In the genomic region with DNA sequence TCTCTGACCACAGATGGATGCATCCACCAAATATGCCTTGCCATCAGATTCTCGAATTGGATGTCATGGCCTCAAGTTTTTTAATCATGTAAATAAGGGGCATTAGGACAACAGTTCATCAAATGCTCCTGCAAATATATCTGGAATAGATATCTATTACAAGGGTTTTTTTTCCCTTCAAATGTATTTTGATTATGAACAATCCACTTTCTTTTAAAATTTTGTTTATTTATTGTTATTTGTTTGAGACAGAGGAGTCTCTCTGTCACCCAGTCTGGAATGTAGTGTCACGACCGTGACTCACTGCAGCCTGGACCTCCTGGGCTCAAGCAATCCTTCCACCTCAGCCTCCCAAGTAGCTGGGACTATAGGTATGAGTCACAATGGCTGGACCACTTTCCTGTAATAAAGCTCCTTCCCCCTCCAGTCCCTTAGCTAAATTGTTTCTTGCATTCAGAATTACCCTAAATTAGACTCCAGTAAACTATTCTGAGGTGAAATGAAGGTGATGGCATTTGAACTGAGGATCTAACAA, we compare ENCODE assay signal across 20 cellular contexts.
DNase-seq lines count a peak whose midpoint lies in the region; ATAC-seq, FAIRE-seq and TF ChIP-seq lines count a peak whose summit lies in the region.
"Had no signal": no experiment of that assay in that cellular context is flagged by ENCODE, and none has a peak within 500 bp of the region (broad histone marks: within the 10 kb centered on the region; RNA-seq: fewer than 3 reads in every experiment).

No MANE protein-coding gene starts in this region.

- no peaks in the 10 kb centered on the region for H3K36me3 Mint-ChIP-seq in Calu3 (ENCODE audit: insufficient read depth, unreplicated experiment)
- H3K36me3 Mint-ChIP-seq in astrocyte (ENCODE audit: low read depth, unreplicated experiment) = no peaks in the 10 kb centered on the region
- no peaks in the 10 kb centered on the region for H3K36me3 Mint-ChIP-seq in nephron progenitor cell (ENCODE audit: low read depth)
- H3K36me3 Mint-ChIP-seq in T-cell = no peaks in the 10 kb centered on the region
- no peaks in the 10 kb centered on the region for H3K36me3 Mint-ChIP-seq in stimulated activated memory B cell treated with anti-CD40 and anti-IgM and Interleukin-4, amounts not matched to agents 10 μg/mL and 1 μg/mL and 100 μg/mL, for 72 hours
- H3K36me3 Mint-ChIP-seq: activated naive CD4-positive, alpha-beta T cell treated with anti-CD3 and anti-CD28 coated beads, Interleukin-2, amount 50 U/mL, for 72 hours; brain; CD8-positive, alpha-beta T cell had no signal

- no peaks in the 10 kb centered on the region for H3K79me2 ChIP-seq in astrocyte (ENCODE audit: insufficient read depth, low read length)

- H3K27me3 Mint-ChIP-seq in Calu3 (ENCODE audit: unreplicated experiment) (no peaks in the 10 kb centered on the region), astrocyte (ENCODE audit: low read depth, unreplicated experiment) (no peaks in the 10 kb centered on the region), nephron progenitor cell (ENCODE audit: low read depth, poor library complexity) (no peaks in the 10 kb centered on the region), T-cell (no peaks in the 10 kb centered on the region)
- H3K27me3 Mint-ChIP-seq in stimulated activated memory B cell treated with anti-CD40 and anti-IgM and Interleukin-4, amounts not matched to agents 10 μg/mL and 1 μg/mL and 100 μg/mL, for 72 hours = no peaks in the 10 kb centered on the region
- H3K27me3 Mint-ChIP-seq: brain; dendritic cell treated with granulocyte-macrophage colony-stimulating factor and Interleukin-4, amounts not matched to agents 40 ng/mL and 50 ng/mL, for 4 days; stimulated activated naive CD8-positive, alpha-beta T cell treated with anti-CD3 and anti-CD28 coated beads, Interleukin-15, Interleukin-2, amounts not matched to agents 100 ng/mL and 50 ng/mL, for 24 hours had no signal

- no peak for TF ChIP-seq CTCF in Calu3 (IDR thresholded peaks at IDR 0.05; ENCODE audit: unreplicated experiment)
- TF ChIP-seq CTCF in astrocyte (IDR thresholded peaks at IDR 0.05; ENCODE audit: insufficient read depth, low read depth, low read length) = no peak
- no peak for TF ChIP-seq CTCF in nephron progenitor cell (IDR thresholded peaks at IDR 0.05)

- H3K27ac ChIP-seq in astrocyte (ENCODE audit: low read depth, low read length) = peak overlapping the region; percentile 54
- no peak overlapping the region for H3K27ac ChIP-seq in mesenchymal stem cell (ENCODE audit: low read length, poor library complexity, severe bottlenecking)
- H3K27ac ChIP-seq: right lobe of liver, transverse colon had no signal

- no peak overlapping the region for H2BK12ac ChIP-seq in mesenchymal stem cell (ENCODE audit: low read length in 2 of 2)

- H3K4me3 ChIP-seq in astrocyte (ENCODE audit: insufficient read depth, low read depth, low read length) = no peak overlapping the region
- no peak overlapping the region for H3K4me3 ChIP-seq in mesenchymal stem cell (ENCODE audit: insufficient read depth in 1 of 2, low read depth in 1 of 2, low read length in 2 of 2)
- H3K4me3 ChIP-seq: right lobe of liver, transverse colon had no signal

- H2AK5ac ChIP-seq in mesenchymal stem cell (ENCODE audit: low read length, severe bottlenecking) = no peak overlapping the region

- no peaks in the 10 kb centered on the region for H3K79me1 ChIP-seq in mesenchymal stem cell (replicated peaks; ENCODE audit: low read length, poor library complexity, severe bottlenecking)

- no peak overlapping the region for H4K8ac ChIP-seq in mesenchymal stem cell (ENCODE audit: low read length)

- no peak overlapping the region for H3K4ac ChIP-seq in mesenchymal stem cell (ENCODE audit: low read depth in 1 of 2, low read length in 2 of 2)

- H3K23ac ChIP-seq in mesenchymal stem cell (ENCODE audit: low read length in 2 of 2) = no peak overlapping the region

- H3K36me3 ChIP-seq in astrocyte (ENCODE audit: insufficient read depth, low read length) (no peaks in the 10 kb centered on the region), mesenchymal stem cell (ENCODE audit: control insufficient read depth in 1 of 2, insufficient read depth in 2 of 2, low read depth in 1 of 2, low read length in 2 of 2) (no peaks in the 10 kb centered on the region)
- H3K36me3 ChIP-seq: right lobe of liver, transverse colon had no signal

- intact Hi-C loops in Calu3 (cut with micrococcal nuclease; ENCODE audit: unreplicated experiment) = no loop called here

- no peaks in the 10 kb centered on the region for H4K20me1 ChIP-seq in astrocyte (ENCODE audit: insufficient read depth, low read length)

- H3K27me3 ChIP-seq in astrocyte (ENCODE audit: insufficient read depth, low read length) (no peaks in the 10 kb centered on the region), mesenchymal stem cell (ENCODE audit: control insufficient read depth in 1 of 2, insufficient read depth in 1 of 2, low read length in 2 of 2) (no peaks in the 10 kb centered on the region)
- H3K27me3 ChIP-seq: right lobe of liver, transverse colon had no signal

- H3K18ac ChIP-seq in mesenchymal stem cell (ENCODE audit: low read depth in 1 of 2, low read length in 2 of 2) = no peak overlapping the region

- ATAC-seq in T-cell (replicated peaks in 1 of 4) = no peak
- no peak for ATAC-seq in stimulated activated memory B cell treated with anti-CD40 and anti-IgM and Interleukin-4, amounts not matched to agents 10 μg/mL and 1 μg/mL and 100 μg/mL, for 72 hours
- ATAC-seq: activated naive CD4-positive, alpha-beta T cell treated with anti-CD3 and anti-CD28 coated beads, Interleukin-2, amount 50 U/mL, for 72 hours; activated T-cell treated with anti-CD3 and anti-CD28 coated beads, Interleukin-2, amount 50 U/mL, for 72 hours; CD8-positive, alpha-beta T cell; right lobe of liver; Right ventricle myocardium inferior had no signal

- H3K4me1 Mint-ChIP-seq in Calu3 (ENCODE audit: low read depth, unreplicated experiment) (peaks cover 10% of the 10 kb centered on the region), astrocyte (ENCODE audit: low read depth, unreplicated experiment) (peaks cover 31% of the 10 kb centered on the region), nephron progenitor cell (peaks cover 9% of the 10 kb centered on the region), T-cell (no peaks in the 10 kb centered on the region)
- H3K4me1 Mint-ChIP-seq in stimulated activated memory B cell treated with anti-CD40 and anti-IgM and Interleukin-4, amounts not matched to agents 10 μg/mL and 1 μg/mL and 100 μg/mL, for 72 hours = no peaks in the 10 kb centered on the region
- H3K4me1 Mint-ChIP-seq: brain had no signal

- H3K4me2 ChIP-seq in astrocyte (ENCODE audit: low read length) (no peak overlapping the region), mesenchymal stem cell (ENCODE audit: low read length, poor library complexity, severe bottlenecking) (no peak overlapping the region)

- no peaks in the 10 kb centered on the region for H3K9me3 ChIP-seq in astrocyte (ENCODE audit: insufficient read depth, low read depth, low read length)
- no peaks in the 10 kb centered on the region for H3K9me3 ChIP-seq in mesenchymal stem cell (ENCODE audit: control insufficient read depth, low read length)
- H3K9me3 ChIP-seq: right lobe of liver, transverse colon had no signal

- H3K4me1 ChIP-seq in astrocyte (ENCODE audit: insufficient read depth, low read length) (peaks cover 4% of the 10 kb centered on the region), mesenchymal stem cell (ENCODE audit: control insufficient read depth, insufficient read depth, low read depth, low read length) (peaks cover 2% of the 10 kb centered on the region)
- H3K4me1 ChIP-seq: right lobe of liver, transverse colon had no signal

- DNase-seq in Calu3 = peak; percentile 28
- DNase-seq in LHCN-M2 (ENCODE audit: low read depth) = peak; percentile 28
- DNase-seq in astrocyte (ENCODE audit: low read depth) = peak; percentile 37
- peak; percentile 33 for DNase-seq in mesenchymal stem cell
- no peak for DNase-seq in nephron progenitor cell
- DNase-seq in NCI-H146 (lab: John Stamatoyannopoulos, UW) = no peak
- DNase-seq in T-cell = no peak
- DNase-seq: activated T-cell treated with anti-CD3 and anti-CD28 coated beads, Interleukin-2, amount 50 U/mL, for 72 hours; CD8-positive, alpha-beta T cell; NCI-H1694; NCI-H2227 treated with DMSO at 0.1 percent for 48 hours; right lobe of liver; T-helper 1 cell; transverse colon had no signal

- no peak overlapping the region for H2BK120ac ChIP-seq in mesenchymal stem cell (ENCODE audit: low read depth, low read length)

- no peak for FAIRE-seq in astrocyte (lab: Jason Lieb, UNC)

- H3K9ac ChIP-seq in astrocyte (ENCODE audit: low read length) (no peak overlapping the region), mesenchymal stem cell (ENCODE audit: low read length) (no peak overlapping the region)

- H2AFZ ChIP-seq in astrocyte (ENCODE audit: low read depth, low read length) (no peak overlapping the region), mesenchymal stem cell (ENCODE audit: low read depth, low read length) (no peak overlapping the region)

- no TSS peak for BruUV-seq in Calu3 (replicated peaks; lab: Mats Ljungman, UMichigan)

- CTCF ChIA-PET in Calu3 (lab: Charles Lee) (no interaction called here), T-cell (lab: Charles Lee) (no interaction called here)

- POLR2A ChIA-PET in T-cell (lab: Charles Lee) = interaction anchor here in 1 of 2 donors (0.7 kb wide), 1 partner anchor 694 kb away, joined by 4 read pairs; no protein-coding TSS in a partner anchor

- H3K27ac Mint-ChIP-seq in Calu3 (ENCODE audit: unreplicated experiment) (no peak overlapping the region), astrocyte (ENCODE audit: unreplicated experiment) (peak overlapping the region; percentile 89), nephron progenitor cell (no peak overlapping the region), T-cell (no peak overlapping the region)
- H3K27ac Mint-ChIP-seq in stimulated activated memory B cell treated with anti-CD40 and anti-IgM and Interleukin-4, amounts not matched to agents 10 μg/mL and 1 μg/mL and 100 μg/mL, for 72 hours = no peak overlapping the region
- H3K27ac Mint-ChIP-seq: activated naive CD4-positive, alpha-beta T cell treated with anti-CD3 and anti-CD28 coated beads, Interleukin-2, amount 50 U/mL, for 72 hours; activated T-cell treated with anti-CD3 and anti-CD28 coated beads, Interleukin-2, amount 50 U/mL, for 72 hours; brain; CD8-positive, alpha-beta T cell; dendritic cell treated with granulocyte-macrophage colony-stimulating factor and Interleukin-4, amounts not matched to agents 40 ng/mL and 50 ng/mL, for 4 days; stimulated activated naive CD8-positive, alpha-beta T cell treated with anti-CD3 and anti-CD28 coated beads, Interleukin-15, Interleukin-2, amounts not matched to agents 100 ng/mL and 50 ng/mL, for 24 hours had no signal

- no peak overlapping the region for H3K4me3 Mint-ChIP-seq in Calu3 (ENCODE audit: low read depth, unreplicated experiment)
- no peak overlapping the region for H3K4me3 Mint-ChIP-seq in astrocyte (ENCODE audit: unreplicated experiment)
- H3K4me3 Mint-ChIP-seq in nephron progenitor cell = no peak overlapping the region
- H3K4me3 Mint-ChIP-seq in T-cell = no peak overlapping the region
- H3K4me3 Mint-ChIP-seq in stimulated activated memory B cell treated with anti-CD40 and anti-IgM and Interleukin-4, amounts not matched to agents 10 μg/mL and 1 μg/mL and 100 μg/mL, for 72 hours = no peak overlapping the region
- H3K4me3 Mint-ChIP-seq: activated T-cell treated with anti-CD3 and anti-CD28 coated beads, Interleukin-2, amount 50 U/mL, for 72 hours; brain; CD8-positive, alpha-beta T cell; dendritic cell treated with granulocyte-macrophage colony-stimulating factor and Interleukin-4, amounts not matched to agents 40 ng/mL and 50 ng/mL, for 4 days; stimulated activated naive CD8-positive, alpha-beta T cell treated with anti-CD3 and anti-CD28 coated beads, Interleukin-15, Interleukin-2, amounts not matched to agents 100 ng/mL and 50 ng/mL, for 24 hours had no signal

- H3K9me3 Mint-ChIP-seq in Calu3 (ENCODE audit: low read depth, unreplicated experiment) (peaks cover 4% of the 10 kb centered on the region), astrocyte (ENCODE audit: unreplicated experiment) (no peaks in the 10 kb centered on the region), nephron progenitor cell (peaks cover 4% of the 10 kb centered on the region), T-cell (peaks cover 0 to 8% (median 3%) of the 10 kb centered on the region in 3 donors)
- H3K9me3 Mint-ChIP-seq in stimulated activated memory B cell treated with anti-CD40 and anti-IgM and Interleukin-4, amounts not matched to agents 10 μg/mL and 1 μg/mL and 100 μg/mL, for 72 hours = peaks cover 6% of the 10 kb centered on the region
- H3K9me3 Mint-ChIP-seq: stimulated activated naive CD8-positive, alpha-beta T cell treated with anti-CD3 and anti-CD28 coated beads, Interleukin-15, Interleukin-2, amounts not matched to agents 100 ng/mL and 50 ng/mL, for 24 hours had no signal

- no peak overlapping the region for H4K91ac ChIP-seq in mesenchymal stem cell (ENCODE audit: low read length)

- H2BK5ac ChIP-seq in mesenchymal stem cell (ENCODE audit: low read depth, low read length, poor library complexity, severe bottlenecking) = no peak overlapping the region

- H3K14ac ChIP-seq in mesenchymal stem cell (ENCODE audit: low read length in 2 of 2) = no peak overlapping the region

- H2BK15ac ChIP-seq in mesenchymal stem cell (ENCODE audit: low read depth, poor library complexity, severe bottlenecking) = no peak overlapping the region

- WGBS in mesenchymal stem cell = 8% methylated on average over 2 of the region's 3 CpGs

Comparison
In these comparisons a context has a peak if more than half of its experiments do, and no peak if none do; other contexts are left out.
1. DNase-seq: peak in Calu3 (single experiment), LHCN-M2 (single experiment), astrocyte (single experiment) and mesenchymal stem cell (single experiment); none in nephron progenitor cell (single experiment), NCI-H146 (single experiment) and T-cell (0 of 34).